18 cellular contexts compared by ENCODE assay signal in the genomic region with DNA sequence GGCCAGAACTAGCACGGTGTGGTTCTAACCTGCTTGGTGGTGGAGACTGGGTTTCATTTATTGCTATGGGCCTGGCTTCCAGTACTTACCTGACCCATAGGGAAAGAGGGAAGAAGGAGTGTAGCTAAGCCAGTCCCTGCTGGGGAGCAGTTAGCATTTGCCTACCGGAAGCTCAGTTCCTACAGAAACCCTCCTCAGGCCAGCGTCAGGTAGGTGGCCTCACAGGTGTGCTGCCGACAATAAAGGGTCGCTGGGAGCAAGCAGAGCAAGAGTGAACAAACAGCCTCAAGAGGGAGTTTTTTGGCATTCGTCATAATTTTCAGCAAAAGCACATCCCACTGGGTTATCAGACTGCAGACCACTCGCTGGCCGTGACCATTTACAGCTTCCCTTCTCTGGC.
A peak's percentile ranks its signal among the peaks of the same experiment; 100 is the strongest.
DNase-seq lines count a peak whose midpoint lies in the region; FAIRE-seq and TF ChIP-seq lines count a peak whose summit lies in the region.
"Had no signal": no experiment of that assay in that cellular context is flagged by ENCODE, and none has a peak within 500 bp of the region (broad histone marks: within the 10 kb centered on the region; RNA-seq: fewer than 3 reads in every experiment).

No MANE protein-coding gene starts in this region.

- no peak for TF ChIP-seq RAD21 in H1 (IDR thresholded peaks at IDR 0.05 in 1 of 2, conservative IDR thresholded peaks at IDR 0.05 in 1 of 2; ENCODE audit: low read depth in 2 of 2, low read length in 2 of 2)

- H2BK12ac ChIP-seq in H9 (ENCODE audit: insufficient read length, low read depth, low read length) (no peak overlapping the region), H1 (ENCODE audit: low read depth, low read length) (no peak overlapping the region)

- no peak overlapping the region for H4K91ac ChIP-seq in H9 (ENCODE audit: insufficient read length, low read depth, low read length)
- no peak overlapping the region for H4K91ac ChIP-seq in H1 (replicated peaks; ENCODE audit: insufficient read length, low read length)

- H3K9ac ChIP-seq in H9 (ENCODE audit: extremely low read depth, insufficient read length, low read length) (no peak overlapping the region), H1 (replicated peaks in 1 of 4; ENCODE audit: extremely low read depth in 1 of 4, low read depth in 3 of 4, low read length in 3 of 4) (no peak overlapping the region), neural progenitor cell (no peak overlapping the region)

- H3K9me3 ChIP-seq in H9 (ENCODE audit: control insufficient read depth, low read depth, low read length) (no peaks in the 10 kb centered on the region), H1 (ENCODE audit: insufficient read depth in 2 of 2, low read depth in 1 of 2, low read length in 1 of 2) (no peaks in the 10 kb centered on the region), neural progenitor cell (ENCODE audit: low read depth) (no peaks in the 10 kb centered on the region)
- H3K9me3 ChIP-seq: A549, BE2C had no signal

- no peaks in the 10 kb centered on the region; the same call in 1 of the 2 replicates for H3K27me3 Mint-ChIP-seq in H9 (ENCODE audit: low read depth)
- peaks cover 3% of the 10 kb centered on the region for H3K27me3 Mint-ChIP-seq in neural progenitor cell (ENCODE audit: insufficient read depth, low read depth)

- H3K27ac ChIP-seq in H9 (ENCODE audit: insufficient read length, low read depth, low read length): no peak overlapping the region
- no peak overlapping the region for H3K27ac ChIP-seq in H1 (ENCODE audit: low read depth, low read length)
- H3K27ac ChIP-seq in neural progenitor cell: no peak overlapping the region
- H3K27ac ChIP-seq: A549, C4-2B had no signal

- H3K56ac ChIP-seq in H9 (ENCODE audit: insufficient read length, low read depth, low read length) (no peak overlapping the region), H1 (replicated peaks; ENCODE audit: insufficient read length, low read depth, low read length) (no peak overlapping the region)

- CTCF ChIA-PET in H1 (lab: Charles Lee; ENCODE audit: partially characterized antibody): interaction anchor here (0.8 to 1.5 kb wide), 3 partner anchors 11 to 17 kb away, joined by 3 read pairs; no protein-coding TSS in a partner anchor

- H3K27ac Mint-ChIP-seq in H9: peak overlapping the region in 1 of 3 experiments; percentile 72; a peak in 4 of 7 replicates
- H3K27ac Mint-ChIP-seq in neural progenitor cell: peak overlapping the region; percentile 54
- H3K27ac Mint-ChIP-seq: CD4-positive, alpha-beta memory T cell had no signal

- POLR2A ChIA-PET in H1 (lab: Charles Lee; ENCODE audit: partially characterized antibody): interaction anchor here (0.7 kb wide), 1 partner anchor 43 kb away, joined by 3 read pairs; no protein-coding TSS in a partner anchor

- no peak overlapping the region for H2BK15ac ChIP-seq in H9 (ENCODE audit: low read depth, low read length)
- H2BK15ac ChIP-seq in H1 (ENCODE audit: low read length): no peak overlapping the region

- no peak for TF ChIP-seq EP300 in H1 (IDR thresholded peaks at IDR 0.05; ENCODE audit: borderline replicate concordance in 1 of 2, low read depth in 2 of 2, low read length in 2 of 2)

- H2AK5ac ChIP-seq in H9 (ENCODE audit: insufficient read length, low read length): no peak overlapping the region
- no peak overlapping the region for H2AK5ac ChIP-seq in H1 (ENCODE audit: low read depth, low read length)

- H2BK20ac ChIP-seq in H9 (ENCODE audit: low read depth, low read length, poor library complexity, severe bottlenecking) (no peak overlapping the region), H1 (ENCODE audit: low read length) (no peak overlapping the region)

- H3K14ac ChIP-seq in H9 (ENCODE audit: insufficient read depth, low read length) (no peak overlapping the region), H1 (ENCODE audit: insufficient read length) (no peak overlapping the region)

- H3K23me2 ChIP-seq in H9 (ENCODE audit: insufficient read length, low read depth, low read length, poor library complexity, severe bottlenecking): no peaks in the 10 kb centered on the region
- no peaks in the 10 kb centered on the region for H3K23me2 ChIP-seq in H1 (ENCODE audit: low read depth, low read length)

- DNase-seq in H9 (peak; percentile 41), NCI-H146 treated with DMSO at 0.1 percent for 48 hours (lab: John Stamatoyannopoulos, UW; ENCODE audit: unreplicated experiment) (peak; percentile 78), H1 (ENCODE audit: low read depth in 1 of 2, low spot score in 2 of 2) (no peak), neural progenitor cell (ENCODE audit: low spot score) (no peak), HuH-7.5 (ENCODE audit: low spot score) (no peak), foreskin fibroblast (no peak), NCI-H1105 (lab: John Stamatoyannopoulos, UW) (no peak)
- DNase-seq: BE2C; CD4-positive, alpha-beta memory T cell; DMS153; DND-41; GDM1 had no signal

- H3K36me3 ChIP-seq in H1 (ENCODE audit: control insufficient read depth in 2 of 4, insufficient read depth in 4 of 4, low read length in 3 of 4) (no peaks in the 10 kb centered on the region), neural progenitor cell (no peaks in the 10 kb centered on the region)
- H3K36me3 ChIP-seq: BE2C had no signal

- H3K9me3 Mint-ChIP-seq in H9 (no peaks in the 10 kb centered on the region), neural progenitor cell (peaks cover 4% of the 10 kb centered on the region)

- H4K5ac ChIP-seq in H9 (ENCODE audit: insufficient read length, low read depth, low read length) (no peak overlapping the region), H1 (ENCODE audit: insufficient read length, low read depth, low read length) (no peak overlapping the region)

- H3F3A ChIP-seq in neural progenitor cell (ENCODE audit: low read depth): peaks cover 8% of the 10 kb centered on the region

- WGBS in H9 (ENCODE audit: extremely low coverage, insufficient read length, low lambda C conversion rate): no CpG with 5 or more reads among the region's 8 CpGs
- WGBS in H1 (ENCODE audit: extremely low coverage in 1 of 2, insufficient coverage in 1 of 2, insufficient read length in 1 of 2, insufficient replicate concordance in 2 of 2, low coverage in 1 of 2, low lambda C conversion rate in 2 of 2, missing lambda C conversion rate in 1 of 2), 2 experiments: 81% methylated on average over 8 of the region's 8 CpGs; no CpG with 5 or more reads in 1 of the 2 experiments

- no peak overlapping the region for H3K23ac ChIP-seq in H9 (ENCODE audit: insufficient read length, low read depth, low read length)
- no peak overlapping the region for H3K23ac ChIP-seq in H1 (ENCODE audit: insufficient read length)

- TF ChIP-seq CTCF in H9 (conservative IDR thresholded peaks at IDR 0.05) (peak; percentile 22; the same call in 1 of the 3 replicates), H1 (IDR thresholded peaks at IDR 0.05; ENCODE audit: control extremely low read depth in 1 of 3, insufficient read depth in 1 of 3, low read depth in 1 of 3, low read length in 3 of 3) (peak in 1 of 3 experiments; percentile 23; a peak in 1 of 4 replicates), neural progenitor cell (IDR thresholded peaks at IDR 0.05) (no peak), foreskin fibroblast (IDR thresholded peaks at IDR 0.05; ENCODE audit: low read depth, low read length) (no peak)

- H2AFZ ChIP-seq in H9 (ENCODE audit: low read length): no peak overlapping the region
- H2AFZ ChIP-seq in H1 (ENCODE audit: low read length): 0 out of 2 replicates have a peak overlapping the region, but pooled peaks have one; percentile 45
- no peak overlapping the region for H2AFZ ChIP-seq in neural progenitor cell (replicated peaks)

- TF ChIP-seq POLR2A in H1 (IDR thresholded peaks at IDR 0.05; ENCODE audit: control extremely low read depth in 1 of 2, low read depth in 2 of 2, low read length in 2 of 2): no peak

- H3K4ac ChIP-seq in H9 (ENCODE audit: low read depth, low read length) (no peak overlapping the region), H1 (replicated peaks; ENCODE audit: insufficient read length, low read depth, low read length) (no peak overlapping the region)

- H2BK5ac ChIP-seq in H9 (ENCODE audit: insufficient read length, low read length) (no peak overlapping the region), H1 (ENCODE audit: low read depth, low read length) (no peak overlapping the region)

- H3T11ph ChIP-seq in H9 (ENCODE audit: low read length): no peak overlapping the region

- H3K4me3 ChIP-seq in H1 (ENCODE audit: extremely low read depth in 1 of 4, insufficient read depth in 2 of 4, low read depth in 3 of 4, low read length in 4 of 4) (no peak overlapping the region), neural progenitor cell (no peak overlapping the region), foreskin fibroblast (ENCODE audit: low read depth in 1 of 2, low read length in 2 of 2) (no peak overlapping the region)
- H3K4me3 ChIP-seq: A549 had no signal

- H3K4me3 Mint-ChIP-seq in H9 (no peak overlapping the region), neural progenitor cell (no peak overlapping the region)
- H3K4me3 Mint-ChIP-seq: CD4-positive, alpha-beta memory T cell had no signal

- H3K4me1 ChIP-seq in H9 (ENCODE audit: insufficient read depth, low read length): peaks cover 2% of the 10 kb centered on the region
- H3K4me1 ChIP-seq in H1 (replicated peaks in 1 of 4; ENCODE audit: control insufficient read depth in 3 of 4, insufficient read depth in 4 of 4, low read length in 3 of 4): peaks cover 0 to 13% (median 4%) of the 10 kb centered on the region in 4 experiments; a peak in 5 of 7 replicates
- H3K4me1 ChIP-seq in neural progenitor cell: peaks cover 18% of the 10 kb centered on the region
- H3K4me1 ChIP-seq: A549 had no signal

- H2BK120ac ChIP-seq in H9 (ENCODE audit: low read depth, low read length, poor library complexity, severe bottlenecking) (no peak overlapping the region), H1 (replicated peaks; ENCODE audit: low read depth, low read length) (no peak overlapping the region)

- FAIRE-seq in H1 (lab: Jason Lieb, UNC): no peak
- FAIRE-seq: A549, GM19239, H54, HepG2, HTR-8/SVneo had no signal

- H3K27me3 ChIP-seq in H9 (ENCODE audit: insufficient read depth, low read length) (no peaks in the 10 kb centered on the region), H1 (replicated peaks in 1 of 4; ENCODE audit: control insufficient read depth in 3 of 4, extremely low read depth in 1 of 4, insufficient read depth in 3 of 4, low read length in 3 of 4) (no peaks in the 10 kb centered on the region), neural progenitor cell (no peaks in the 10 kb centered on the region)
- H3K27me3 ChIP-seq: BE2C had no signal

- H4K20me1 ChIP-seq in H9 (ENCODE audit: control insufficient read depth, insufficient read depth, insufficient read length) (no peaks in the 10 kb centered on the region), H1 (replicated peaks in 1 of 2; ENCODE audit: control insufficient read depth in 1 of 2, insufficient read depth in 2 of 2, low read length in 2 of 2) (no peaks in the 10 kb centered on the region), neural progenitor cell (ENCODE audit: low read depth) (no peaks in the 10 kb centered on the region)

- peaks cover 29 to 31% of the 10 kb centered on the region in 2 experiments for H3K4me1 Mint-ChIP-seq in H9
- H3K4me1 Mint-ChIP-seq in neural progenitor cell: peaks cover 42% of the 10 kb centered on the region
- H3K4me1 Mint-ChIP-seq: CD4-positive, alpha-beta memory T cell had no signal

- H3K79me2 ChIP-seq in H9 (ENCODE audit: insufficient read depth, low read length) (no peaks in the 10 kb centered on the region), H1 (ENCODE audit: control insufficient read depth in 1 of 2, insufficient read depth in 2 of 2, low read length in 2 of 2) (no peaks in the 10 kb centered on the region), neural progenitor cell (ENCODE audit: low read depth) (no peaks in the 10 kb centered on the region)

- H3K18ac ChIP-seq in H9 (ENCODE audit: insufficient read length, low read depth, low read length) (no peak overlapping the region), H1 (ENCODE audit: extremely low read depth, low read length) (no peak overlapping the region)

- H3K36me3 Mint-ChIP-seq in H9 (ENCODE audit: insufficient read depth in 1 of 3, low read depth in 3 of 3): no peaks in the 10 kb centered on the region
- peaks cover 2% of the 10 kb centered on the region for H3K36me3 Mint-ChIP-seq in neural progenitor cell
- H3K36me3 Mint-ChIP-seq: CD4-positive, alpha-beta memory T cell had no signal

- H3K79me1 ChIP-seq in H9 (ENCODE audit: insufficient read depth, low read depth, low read length, poor library complexity, severe bottlenecking) (no peaks in the 10 kb centered on the region), H1 (ENCODE audit: low read depth, low read length) (no peaks in the 10 kb centered on the region)

- H3K4me2 ChIP-seq in H9 (ENCODE audit: insufficient read depth, insufficient read length, low read length) (no peak overlapping the region), H1 (ENCODE audit: insufficient read depth in 1 of 2, low read depth in 2 of 2, low read length in 2 of 2) (no peak overlapping the region), neural progenitor cell (no peak overlapping the region)
- H3K4me2 ChIP-seq: A549 had no signal

- no peak overlapping the region for H4K8ac ChIP-seq in H9 (replicated peaks; ENCODE audit: insufficient read length, low read depth, low read length)
- H4K8ac ChIP-seq in H1 (ENCODE audit: extremely low read depth, insufficient read depth, low read length): no peak overlapping the region

Comparison
In these comparisons a context has a peak if more than half of its experiments do, and no peak if none do; other contexts are left out.
1. DNase-seq: peak in H9 (single experiment) and NCI-H146 treated with DMSO at 0.1 percent for 48 hours (single experiment); none in H1 (0 of 2), neural progenitor cell (single experiment), HuH-7.5 (single experiment), foreskin fibroblast (0 of 2) and NCI-H1105 (single experiment).